In the genomic region with DNA sequence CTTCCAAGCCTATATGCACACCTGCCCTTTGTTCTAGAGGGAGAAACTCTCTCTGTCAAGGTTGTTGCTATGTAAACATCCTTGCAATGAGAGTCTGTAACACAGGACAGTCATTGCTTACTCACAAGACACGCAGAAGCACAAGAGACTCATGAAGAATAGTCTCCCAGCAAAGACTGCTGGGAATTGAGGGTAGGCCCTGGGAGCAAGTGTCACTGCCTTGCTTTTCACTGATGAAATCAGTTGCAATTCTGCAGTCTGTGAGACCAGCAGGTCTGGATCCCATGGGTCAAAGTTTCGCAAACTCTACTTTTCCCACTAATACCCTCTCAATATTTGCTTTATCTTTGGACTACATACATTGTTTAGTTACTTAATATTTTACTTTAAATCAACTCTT, we compare ENCODE assay signal across 1 cellular context.
A peak's percentile ranks its signal among the peaks of the same experiment; 100 is the strongest.
TF ChIP-seq lines count a peak whose summit lies in the region.

No MANE protein-coding gene starts in this region.

TF ChIP-seq in HepG2, 621 proteins besides CTCF, POLR2A, EP300 and RAD21 (continued from another document and continues in another):
- TF ChIP-seq, protein P1, sequence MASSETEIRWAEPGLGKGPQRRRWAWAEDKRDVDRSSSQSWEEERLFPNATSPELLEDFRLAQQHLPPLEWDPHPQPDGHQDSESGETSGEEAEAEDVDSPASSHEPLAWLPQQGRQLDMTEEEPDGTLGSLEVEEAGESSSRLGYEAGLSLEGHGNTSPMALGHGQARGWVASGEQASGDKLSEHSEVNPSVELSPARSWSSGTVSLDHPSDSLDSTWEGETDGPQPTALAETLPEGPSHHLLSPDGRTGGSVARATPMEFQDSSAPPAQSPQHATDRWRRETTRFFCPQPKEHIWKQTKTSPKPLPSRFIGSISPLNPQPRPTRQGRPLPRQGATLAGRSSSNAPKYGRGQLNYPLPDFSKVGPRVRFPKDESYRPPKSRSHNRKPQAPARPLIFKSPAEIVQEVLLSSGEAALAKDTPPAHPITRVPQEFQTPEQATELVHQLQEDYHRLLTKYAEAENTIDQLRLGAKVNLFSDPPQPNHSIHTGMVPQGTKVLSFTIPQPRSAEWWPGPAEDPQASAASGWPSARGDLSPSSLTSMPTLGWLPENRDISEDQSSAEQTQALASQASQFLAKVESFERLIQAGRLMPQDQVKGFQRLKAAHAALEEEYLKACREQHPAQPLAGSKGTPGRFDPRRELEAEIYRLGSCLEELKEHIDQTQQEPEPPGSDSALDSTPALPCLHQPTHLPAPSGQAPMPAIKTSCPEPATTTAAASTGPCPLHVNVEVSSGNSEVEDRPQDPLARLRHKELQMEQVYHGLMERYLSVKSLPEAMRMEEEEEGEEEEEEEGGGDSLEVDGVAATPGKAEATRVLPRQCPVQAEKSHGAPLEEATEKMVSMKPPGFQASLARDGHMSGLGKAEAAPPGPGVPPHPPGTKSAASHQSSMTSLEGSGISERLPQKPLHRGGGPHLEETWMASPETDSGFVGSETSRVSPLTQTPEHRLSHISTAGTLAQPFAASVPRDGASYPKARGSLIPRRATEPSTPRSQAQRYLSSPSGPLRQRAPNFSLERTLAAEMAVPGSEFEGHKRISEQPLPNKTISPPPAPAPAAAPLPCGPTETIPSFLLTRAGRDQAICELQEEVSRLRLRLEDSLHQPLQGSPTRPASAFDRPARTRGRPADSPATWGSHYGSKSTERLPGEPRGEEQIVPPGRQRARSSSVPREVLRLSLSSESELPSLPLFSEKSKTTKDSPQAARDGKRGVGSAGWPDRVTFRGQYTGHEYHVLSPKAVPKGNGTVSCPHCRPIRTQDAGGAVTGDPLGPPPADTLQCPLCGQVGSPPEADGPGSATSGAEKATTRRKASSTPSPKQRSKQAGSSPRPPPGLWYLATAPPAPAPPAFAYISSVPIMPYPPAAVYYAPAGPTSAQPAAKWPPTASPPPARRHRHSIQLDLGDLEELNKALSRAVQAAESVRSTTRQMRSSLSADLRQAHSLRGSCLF (CRISPR knock-in tag; IDR thresholded peaks at IDR 0.05; ENCODE audit: borderline replicate concordance), result no peak
- TF ChIP-seq DMAP1 (CRISPR knock-in tag; IDR thresholded peaks at IDR 0.05), result peak; percentile 63; the same call in 1 of the 2 replicates
- TF ChIP-seq PLRG1 (conservative IDR thresholded peaks at IDR 0.05), result no peak
- no peak for TF ChIP-seq REXO4 (CRISPR knock-in tag; IDR thresholded peaks at IDR 0.05; ENCODE audit: borderline replicate concordance)
- TF ChIP-seq BRD4 (CRISPR knock-in tag; IDR thresholded peaks at IDR 0.05), result no peak
- TF ChIP-seq ZNF607 (CRISPR knock-in tag; IDR thresholded peaks at IDR 0.05; ENCODE audit: borderline replicate concordance), result no peak
- no peak for TF ChIP-seq ZNF207 (IDR thresholded peaks at IDR 0.05; ENCODE audit: borderline replicate concordance)
- TF ChIP-seq NFYC (CRISPR knock-in tag; IDR thresholded peaks at IDR 0.05), result 0 out of 2 replicates have a peak, but pooled peaks have one; percentile 14
- TF ChIP-seq, protein P2, sequence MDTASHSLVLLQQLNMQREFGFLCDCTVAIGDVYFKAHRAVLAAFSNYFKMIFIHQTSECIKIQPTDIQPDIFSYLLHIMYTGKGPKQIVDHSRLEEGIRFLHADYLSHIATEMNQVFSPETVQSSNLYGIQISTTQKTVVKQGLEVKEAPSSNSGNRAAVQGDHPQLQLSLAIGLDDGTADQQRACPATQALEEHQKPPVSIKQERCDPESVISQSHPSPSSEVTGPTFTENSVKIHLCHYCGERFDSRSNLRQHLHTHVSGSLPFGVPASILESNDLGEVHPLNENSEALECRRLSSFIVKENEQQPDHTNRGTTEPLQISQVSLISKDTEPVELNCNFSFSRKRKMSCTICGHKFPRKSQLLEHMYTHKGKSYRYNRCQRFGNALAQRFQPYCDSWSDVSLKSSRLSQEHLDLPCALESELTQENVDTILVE (CRISPR knock-in tag; IDR thresholded peaks at IDR 0.05), result peak; percentile 93
- no peak; the same call in 1 of the 2 replicates for TF ChIP-seq ZNF124 (CRISPR knock-in tag; IDR thresholded peaks at IDR 0.05)
- no peak for TF ChIP-seq ATAD3A (CRISPR knock-in tag; IDR thresholded peaks at IDR 0.05)
- TF ChIP-seq HMG20B (CRISPR knock-in tag; conservative IDR thresholded peaks at IDR 0.05), result 0 out of 2 replicates have a peak, but pooled peaks have one; percentile 74
- TF ChIP-seq, protein P3, sequence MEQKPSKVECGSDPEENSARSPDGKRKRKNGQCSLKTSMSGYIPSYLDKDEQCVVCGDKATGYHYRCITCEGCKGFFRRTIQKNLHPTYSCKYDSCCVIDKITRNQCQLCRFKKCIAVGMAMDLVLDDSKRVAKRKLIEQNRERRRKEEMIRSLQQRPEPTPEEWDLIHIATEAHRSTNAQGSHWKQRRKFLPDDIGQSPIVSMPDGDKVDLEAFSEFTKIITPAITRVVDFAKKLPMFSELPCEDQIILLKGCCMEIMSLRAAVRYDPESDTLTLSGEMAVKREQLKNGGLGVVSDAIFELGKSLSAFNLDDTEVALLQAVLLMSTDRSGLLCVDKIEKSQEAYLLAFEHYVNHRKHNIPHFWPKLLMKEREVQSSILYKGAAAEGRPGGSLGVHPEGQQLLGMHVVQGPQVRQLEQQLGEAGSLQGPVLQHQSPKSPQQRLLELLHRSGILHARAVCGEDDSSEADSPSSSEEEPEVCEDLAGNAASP (CRISPR knock-in tag; IDR thresholded peaks at IDR 0.05; ENCODE audit: borderline replicate concordance), result peak; percentile 81
- TF ChIP-seq, protein P4, sequence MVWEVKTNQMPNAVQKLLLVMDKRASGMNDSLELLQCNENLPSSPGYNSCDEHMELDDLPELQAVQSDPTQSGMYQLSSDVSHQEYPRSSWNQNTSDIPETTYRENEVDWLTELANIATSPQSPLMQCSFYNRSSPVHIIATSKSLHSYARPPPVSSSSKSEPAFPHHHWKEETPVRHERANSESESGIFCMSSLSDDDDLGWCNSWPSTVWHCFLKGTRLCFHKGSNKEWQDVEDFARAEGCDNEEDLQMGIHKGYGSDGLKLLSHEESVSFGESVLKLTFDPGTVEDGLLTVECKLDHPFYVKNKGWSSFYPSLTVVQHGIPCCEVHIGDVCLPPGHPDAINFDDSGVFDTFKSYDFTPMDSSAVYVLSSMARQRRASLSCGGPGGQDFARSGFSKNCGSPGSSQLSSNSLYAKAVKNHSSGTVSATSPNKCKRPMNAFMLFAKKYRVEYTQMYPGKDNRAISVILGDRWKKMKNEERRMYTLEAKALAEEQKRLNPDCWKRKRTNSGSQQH (CRISPR knock-in tag; IDR thresholded peaks at IDR 0.05; ENCODE audit: low read depth), result 0 out of 2 replicates have a peak, but pooled peaks have one; percentile 37
- no peak for TF ChIP-seq NFIC (IDR thresholded peaks at IDR 0.05; ENCODE audit: low read length)
- no peak for TF ChIP-seq ZNF24 (IDR thresholded peaks at IDR 0.05)
- TF ChIP-seq, protein P5, sequence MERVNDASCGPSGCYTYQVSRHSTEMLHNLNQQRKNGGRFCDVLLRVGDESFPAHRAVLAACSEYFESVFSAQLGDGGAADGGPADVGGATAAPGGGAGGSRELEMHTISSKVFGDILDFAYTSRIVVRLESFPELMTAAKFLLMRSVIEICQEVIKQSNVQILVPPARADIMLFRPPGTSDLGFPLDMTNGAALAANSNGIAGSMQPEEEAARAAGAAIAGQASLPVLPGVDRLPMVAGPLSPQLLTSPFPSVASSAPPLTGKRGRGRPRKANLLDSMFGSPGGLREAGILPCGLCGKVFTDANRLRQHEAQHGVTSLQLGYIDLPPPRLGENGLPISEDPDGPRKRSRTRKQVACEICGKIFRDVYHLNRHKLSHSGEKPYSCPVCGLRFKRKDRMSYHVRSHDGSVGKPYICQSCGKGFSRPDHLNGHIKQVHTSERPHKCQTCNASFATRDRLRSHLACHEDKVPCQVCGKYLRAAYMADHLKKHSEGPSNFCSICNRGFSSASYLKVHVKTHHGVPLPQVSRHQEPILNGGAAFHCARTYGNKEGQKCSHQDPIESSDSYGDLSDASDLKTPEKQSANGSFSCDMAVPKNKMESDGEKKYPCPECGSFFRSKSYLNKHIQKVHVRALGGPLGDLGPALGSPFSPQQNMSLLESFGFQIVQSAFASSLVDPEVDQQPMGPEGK (CRISPR knock-in tag; IDR thresholded peaks at IDR 0.05), result 0 out of 2 replicates have a peak, but pooled peaks have one; percentile 43
- no peak for TF ChIP-seq PTBP1 (IDR thresholded peaks at IDR 0.05; ENCODE audit: low read depth, low read length, poor library complexity, severe bottlenecking)
- TF ChIP-seq CREM (IDR thresholded peaks at IDR 0.05), result peak; percentile 50; the same call in 1 of the 2 replicates
- no peak for TF ChIP-seq CREM (CRISPR knock-in tag; IDR thresholded peaks at IDR 0.05)
- TF ChIP-seq, protein P6, sequence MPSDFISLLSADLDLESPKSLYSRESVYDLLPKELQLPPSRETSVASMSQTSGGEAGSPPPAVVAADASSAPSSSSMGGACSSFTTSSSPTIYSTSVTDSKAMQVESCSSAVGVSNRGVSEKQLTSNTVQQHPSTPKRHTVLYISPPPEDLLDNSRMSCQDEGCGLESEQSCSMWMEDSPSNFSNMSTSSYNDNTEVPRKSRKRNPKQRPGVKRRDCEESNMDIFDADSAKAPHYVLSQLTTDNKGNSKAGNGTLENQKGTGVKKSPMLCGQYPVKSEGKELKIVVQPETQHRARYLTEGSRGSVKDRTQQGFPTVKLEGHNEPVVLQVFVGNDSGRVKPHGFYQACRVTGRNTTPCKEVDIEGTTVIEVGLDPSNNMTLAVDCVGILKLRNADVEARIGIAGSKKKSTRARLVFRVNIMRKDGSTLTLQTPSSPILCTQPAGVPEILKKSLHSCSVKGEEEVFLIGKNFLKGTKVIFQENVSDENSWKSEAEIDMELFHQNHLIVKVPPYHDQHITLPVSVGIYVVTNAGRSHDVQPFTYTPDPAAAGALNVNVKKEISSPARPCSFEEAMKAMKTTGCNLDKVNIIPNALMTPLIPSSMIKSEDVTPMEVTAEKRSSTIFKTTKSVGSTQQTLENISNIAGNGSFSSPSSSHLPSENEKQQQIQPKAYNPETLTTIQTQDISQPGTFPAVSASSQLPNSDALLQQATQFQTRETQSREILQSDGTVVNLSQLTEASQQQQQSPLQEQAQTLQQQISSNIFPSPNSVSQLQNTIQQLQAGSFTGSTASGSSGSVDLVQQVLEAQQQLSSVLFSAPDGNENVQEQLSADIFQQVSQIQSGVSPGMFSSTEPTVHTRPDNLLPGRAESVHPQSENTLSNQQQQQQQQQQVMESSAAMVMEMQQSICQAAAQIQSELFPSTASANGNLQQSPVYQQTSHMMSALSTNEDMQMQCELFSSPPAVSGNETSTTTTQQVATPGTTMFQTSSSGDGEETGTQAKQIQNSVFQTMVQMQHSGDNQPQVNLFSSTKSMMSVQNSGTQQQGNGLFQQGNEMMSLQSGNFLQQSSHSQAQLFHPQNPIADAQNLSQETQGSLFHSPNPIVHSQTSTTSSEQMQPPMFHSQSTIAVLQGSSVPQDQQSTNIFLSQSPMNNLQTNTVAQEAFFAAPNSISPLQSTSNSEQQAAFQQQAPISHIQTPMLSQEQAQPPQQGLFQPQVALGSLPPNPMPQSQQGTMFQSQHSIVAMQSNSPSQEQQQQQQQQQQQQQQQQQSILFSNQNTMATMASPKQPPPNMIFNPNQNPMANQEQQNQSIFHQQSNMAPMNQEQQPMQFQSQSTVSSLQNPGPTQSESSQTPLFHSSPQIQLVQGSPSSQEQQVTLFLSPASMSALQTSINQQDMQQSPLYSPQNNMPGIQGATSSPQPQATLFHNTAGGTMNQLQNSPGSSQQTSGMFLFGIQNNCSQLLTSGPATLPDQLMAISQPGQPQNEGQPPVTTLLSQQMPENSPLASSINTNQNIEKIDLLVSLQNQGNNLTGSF (CRISPR knock-in tag; IDR thresholded peaks at IDR 0.05), result no peak
- no peak for TF ChIP-seq ZNF10 (CRISPR knock-in tag; IDR thresholded peaks at IDR 0.05; ENCODE audit: borderline replicate concordance, low read depth)
- TF ChIP-seq, protein P7, sequence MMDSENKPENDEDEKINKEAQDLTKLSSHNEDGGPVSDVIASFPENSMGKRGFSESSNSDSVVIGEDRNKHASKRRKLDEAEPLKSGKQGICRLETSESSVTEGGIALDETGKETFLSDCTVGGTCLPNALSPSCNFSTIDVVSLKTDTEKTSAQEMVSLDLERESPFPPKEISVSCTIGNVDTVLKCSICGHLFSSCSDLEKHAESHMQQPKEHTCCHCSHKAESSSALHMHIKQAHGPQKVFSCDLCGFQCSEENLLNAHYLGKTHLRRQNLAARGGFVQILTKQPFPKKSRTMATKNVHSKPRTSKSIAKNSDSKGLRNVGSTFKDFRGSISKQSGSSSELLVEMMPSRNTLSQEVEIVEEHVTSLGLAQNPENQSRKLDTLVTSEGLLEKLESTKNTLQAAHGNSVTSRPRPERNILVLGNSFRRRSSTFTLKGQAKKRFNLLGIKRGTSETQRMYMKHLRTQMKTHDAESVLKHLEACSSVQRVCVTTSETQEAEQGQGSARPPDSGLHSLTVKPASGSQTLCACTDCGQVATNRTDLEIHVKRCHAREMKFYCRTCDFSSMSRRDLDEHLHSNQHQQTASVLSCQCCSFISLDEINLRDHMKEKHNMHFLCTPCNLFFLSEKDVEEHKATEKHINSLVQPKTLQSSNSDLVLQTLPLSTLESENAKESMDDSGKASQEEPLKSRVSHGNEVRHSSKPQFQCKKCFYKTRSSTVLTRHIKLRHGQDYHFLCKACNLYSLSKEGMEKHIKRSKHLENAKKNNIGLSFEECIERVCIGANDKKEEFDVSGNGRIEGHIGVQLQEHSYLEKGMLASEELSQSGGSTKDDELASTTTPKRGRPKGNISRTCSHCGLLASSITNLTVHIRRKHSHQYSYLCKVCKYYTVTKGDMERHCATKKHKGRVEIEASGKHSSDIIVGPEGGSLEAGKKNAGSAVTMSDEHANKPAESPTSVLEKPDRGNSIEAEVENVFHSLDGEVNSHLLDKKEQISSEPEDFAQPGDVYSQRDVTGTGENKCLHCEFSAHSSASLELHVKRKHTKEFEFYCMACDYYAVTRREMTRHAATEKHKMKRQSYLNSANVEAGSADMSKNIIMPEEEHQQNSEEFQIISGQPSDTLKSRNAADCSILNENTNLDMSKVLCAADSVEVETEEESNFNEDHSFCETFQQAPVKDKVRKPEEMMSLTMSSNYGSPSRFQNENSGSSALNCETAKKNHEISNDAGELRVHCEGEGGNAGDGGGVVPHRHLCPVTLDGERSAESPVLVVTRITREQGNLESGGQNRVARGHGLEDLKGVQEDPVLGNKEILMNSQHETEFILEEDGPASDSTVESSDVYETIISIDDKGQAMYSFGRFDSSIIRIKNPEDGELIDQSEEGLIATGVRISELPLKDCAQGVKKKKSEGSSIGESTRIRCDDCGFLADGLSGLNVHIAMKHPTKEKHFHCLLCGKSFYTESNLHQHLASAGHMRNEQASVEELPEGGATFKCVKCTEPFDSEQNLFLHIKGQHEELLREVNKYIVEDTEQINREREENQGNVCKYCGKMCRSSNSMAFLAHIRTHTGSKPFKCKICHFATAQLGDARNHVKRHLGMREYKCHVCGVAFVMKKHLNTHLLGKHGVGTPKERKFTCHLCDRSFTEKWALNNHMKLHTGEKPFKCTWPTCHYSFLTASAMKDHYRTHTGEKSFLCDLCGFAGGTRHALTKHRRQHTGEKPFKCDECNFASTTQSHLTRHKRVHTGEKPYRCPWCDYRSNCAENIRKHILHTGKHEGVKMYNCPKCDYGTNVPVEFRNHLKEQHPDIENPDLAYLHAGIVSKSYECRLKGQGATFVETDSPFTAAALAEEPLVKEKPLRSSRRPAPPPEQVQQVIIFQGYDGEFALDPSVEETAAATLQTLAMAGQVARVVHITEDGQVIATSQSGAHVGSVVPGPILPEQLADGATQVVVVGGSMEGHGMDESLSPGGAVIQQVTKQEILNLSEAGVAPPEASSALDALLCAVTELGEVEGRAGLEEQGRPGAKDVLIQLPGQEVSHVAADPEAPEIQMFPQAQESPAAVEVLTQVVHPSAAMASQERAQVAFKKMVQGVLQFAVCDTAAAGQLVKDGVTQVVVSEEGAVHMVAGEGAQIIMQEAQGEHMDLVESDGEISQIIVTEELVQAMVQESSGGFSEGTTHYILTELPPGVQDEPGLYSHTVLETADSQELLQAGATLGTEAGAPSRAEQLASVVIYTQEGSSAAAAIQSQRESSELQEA (CRISPR knock-in tag; IDR thresholded peaks at IDR 0.05; ENCODE audit: not compliant biosample characterization), result no peak
- no peak for TF ChIP-seq ZNF766 (CRISPR knock-in tag; IDR thresholded peaks at IDR 0.05; ENCODE audit: borderline replicate concordance)
- TF ChIP-seq NAIF1 (CRISPR knock-in tag; IDR thresholded peaks at IDR 0.05; ENCODE audit: borderline replicate concordance), result no peak
- peak; percentile 99 for TF ChIP-seq CEBPB (IDR thresholded peaks at IDR 0.05; ENCODE audit: borderline replicate concordance, low read depth, low read length)
- TF ChIP-seq ZKSCAN8 (CRISPR knock-in tag; IDR thresholded peaks at IDR 0.05; ENCODE audit: borderline replicate concordance), result 0 out of 2 replicates have a peak, but pooled peaks have one; percentile 64
